ENCODE assay signal across 8 cellular contexts in the genomic region with DNA sequence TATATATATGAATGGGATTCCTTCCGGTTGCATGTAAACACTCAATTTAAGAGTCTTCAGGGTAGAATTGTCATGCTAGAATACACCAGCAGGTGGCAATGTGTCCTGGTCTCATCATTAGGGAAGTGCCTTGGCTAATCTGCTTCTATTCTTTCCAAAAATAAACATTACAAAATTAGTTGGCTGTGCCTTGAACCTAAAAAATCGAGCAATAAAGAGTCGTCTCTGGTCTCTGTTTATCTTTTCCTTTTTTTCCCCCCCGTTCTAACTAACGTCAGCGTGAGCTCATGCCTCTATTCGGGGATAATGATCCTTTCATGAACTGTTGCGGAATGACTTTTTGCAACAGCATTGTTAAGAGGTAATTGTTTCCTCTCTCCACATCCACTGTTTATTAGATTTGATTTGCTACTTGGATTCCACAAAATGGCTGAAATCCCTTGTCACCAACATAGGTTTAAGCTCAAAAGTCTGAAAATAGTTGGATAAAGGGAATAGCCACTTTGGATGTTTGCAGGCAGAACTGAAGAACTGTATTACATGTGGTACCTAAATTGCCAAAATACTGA. TPM values are rescaled to one million over a fixed set of nuclear protein-coding genes. Genes with fewer than 3 reads are reported as not detected.
A peak's percentile ranks its signal among the peaks of the same experiment; 100 is the strongest.
DNase-seq lines count a peak whose midpoint lies in the region; ATAC-seq and TF ChIP-seq lines count a peak whose summit lies in the region.

No MANE protein-coding gene starts in this region.

- WGBS in hepatocyte (ENCODE audit: low lambda C conversion rate, missing lambda C conversion rate) = 2% methylated on average over 8 of the region's 8 CpGs

- H4K20me1 ChIP-seq in hepatocyte (ENCODE audit: insufficient read depth, poor library complexity, severe bottlenecking) = peaks cover 30% of the 10 kb centered on the region

- H3K9me2 ChIP-seq in hepatocyte (replicated peaks; ENCODE audit: insufficient read depth) = no peaks in the 10 kb centered on the region

- H3K4me2 ChIP-seq in hepatocyte = peak overlapping the region; percentile 88

- peak; percentile 67 for TF ChIP-seq CTCF in astrocyte of the spinal cord (IDR thresholded peaks at IDR 0.05; ENCODE audit: low read depth, low read length)
- TF ChIP-seq CTCF in hepatocyte (IDR thresholded peaks at IDR 0.05; ENCODE audit: poor library complexity) = peak; percentile 75
- TF ChIP-seq CTCF in retinal pigment epithelial cell (conservative IDR thresholded peaks at IDR 0.05; ENCODE audit: low read depth, low read length) = peak; percentile 70

- H3K79me2 ChIP-seq in hepatocyte = peaks cover 33% of the 10 kb centered on the region

- no peaks in the 10 kb centered on the region for H3K36me3 ChIP-seq in hepatocyte (replicated peaks; ENCODE audit: insufficient read depth, low read depth)

- peak; percentile 75 for DNase-seq in activated effector memory CD4-positive, alpha-beta T cell treated with anti-CD3 and anti-CD28 coated beads, Interleukin-2, amount 50 U/mL, for 16 hours
- no peak for DNase-seq in activated effector memory CD4-positive, alpha-beta T cell treated with Interleukin-2 at 50 U/mL for 16 hours
- peak; percentile 75 to 92 (median 84) for DNase-seq in NCI-H1417 (lab: John Stamatoyannopoulos, UW)
- peak; percentile 48 for DNase-seq in SKM-1 (lab: John Stamatoyannopoulos, UW; ENCODE audit: unreplicated experiment)
- DNase-seq in astrocyte of the spinal cord (ENCODE audit: low read depth, low spot score) = peak; percentile 90
- DNase-seq in hepatocyte (ENCODE audit: low spot score) = peak; percentile 88
- DNase-seq in retinal pigment epithelial cell (ENCODE audit: low read depth) = no peak

- H3K27ac ChIP-seq in hepatocyte = peak overlapping the region; percentile 99

- H3K4me3 ChIP-seq in astrocyte of the spinal cord (ENCODE audit: low read depth, low read length) (peak overlapping the region; percentile 95), hepatocyte (peak overlapping the region; percentile 46), retinal pigment epithelial cell (ENCODE audit: low read length) (peak overlapping the region; percentile 69)

- H3K9me3 ChIP-seq in hepatocyte (ENCODE audit: low read depth) = no peaks in the 10 kb centered on the region

- ATAC-seq in HG02610 (IDR thresholded peaks at IDR 0.05; ENCODE audit: unreplicated experiment) = no peak

- peak overlapping the region; percentile 87 for H2AFZ ChIP-seq in hepatocyte

- in situ Hi-C loops in astrocyte of the spinal cord (cut with HindIII; ENCODE audit: low sequenced_read_pairs) = no loop called here

- H3K4me1 ChIP-seq in hepatocyte (ENCODE audit: insufficient read depth) = peaks cover 29% of the 10 kb centered on the region

- H3K27me3 ChIP-seq in hepatocyte = no peaks in the 10 kb centered on the region

RNA-seq across cellular contexts. Expression of a gene that starts 1.2 kb away (rescaled TPM):
- 69.9 and 75.1 TPM in 2 replicates for total RNA-seq in hepatocyte
- polyA plus RNA-seq in hepatocyte = 21.2 and 22.9 TPM in 2 replicates

RNA-seq across cellular contexts. Expression of a gene that starts 9.9 kb away (rescaled TPM):
- 9.0 and 10.7 TPM in 2 replicates for total RNA-seq in hepatocyte
- polyA plus RNA-seq in hepatocyte = 8.7 and 10.3 TPM in 2 replicates

Comparison
In these comparisons a context has a peak if more than half of its experiments do, and no peak if none do; other contexts are left out.
1. DNase-seq: peak in activated effector memory CD4-positive, alpha-beta T cell treated with anti-CD3 and anti-CD28 coated beads, Interleukin-2, amount 50 U/mL, for 16 hours (single experiment), NCI-H1417 (3 of 3), SKM-1 (single experiment), astrocyte of the spinal cord (single experiment) and hepatocyte (single experiment); none in activated effector memory CD4-positive, alpha-beta T cell treated with Interleukin-2 at 50 U/mL for 16 hours (single experiment) and retinal pigment epithelial cell (single experiment).
2. Peak in every context shown above with its lines, with median percentiles within 50 percentile points of each other: H3K4me3 ChIP-seq and CTCF ChIP-seq.